8 cellular contexts compared by ENCODE assay signal in the genomic region with DNA sequence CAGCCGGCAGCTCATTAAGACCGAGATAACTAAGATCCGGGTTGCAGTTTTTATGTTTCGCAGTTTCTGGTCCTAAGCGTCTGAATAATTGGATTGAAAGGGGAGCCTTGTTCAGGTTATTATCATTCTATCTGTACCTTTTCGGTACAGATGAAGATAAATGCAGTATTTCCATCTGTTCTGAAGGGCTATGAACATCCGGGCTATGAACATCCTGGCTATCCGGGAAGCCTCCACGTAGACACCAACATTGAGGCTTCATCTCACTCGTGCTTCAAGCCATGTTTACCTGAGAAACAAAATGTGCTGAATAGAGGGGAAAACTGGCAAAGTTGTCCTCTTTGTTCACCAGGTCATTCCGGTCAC. TPM values are rescaled to one million over a fixed set of nuclear protein-coding genes. Genes with fewer than 3 reads are reported as not detected.
DNase-seq lines count a peak whose midpoint lies in the region; ATAC-seq and TF ChIP-seq lines count a peak whose summit lies in the region.

No MANE protein-coding gene starts in this region.

- H3K9ac ChIP-seq in Loucy (ENCODE audit: low read depth, low read length, poor library complexity, severe bottlenecking), result peak overlapping the region; percentile 85

- no peaks in the 10 kb centered on the region for H3K27me3 Mint-ChIP-seq in MCF 10A (ENCODE audit: insufficient read depth, unreplicated experiment)
- no peaks in the 10 kb centered on the region for H3K27me3 Mint-ChIP-seq in naive B cell

- DNase-seq in DMS53 treated with DMSO at 0.1 percent for 48 hours (lab: John Stamatoyannopoulos, UW; ENCODE audit: unreplicated experiment) (peak; percentile 70), MCF 10A (ENCODE audit: unreplicated experiment) (no peak), naive B cell (no peak), medulla oblongata (ENCODE audit: extremely low spot score) (no peak), NCI-H226 (no peak), NCI-H510A treated with DMSO at 0.1 percent for 48 hours (lab: John Stamatoyannopoulos, UW) (no peak)

- peaks cover 40% of the 10 kb centered on the region for H4K20me1 ChIP-seq in Loucy (ENCODE audit: insufficient read depth, low read length, poor library complexity, severe bottlenecking)

- H3K4me1 Mint-ChIP-seq in MCF 10A (ENCODE audit: insufficient read depth, unreplicated experiment) (no peaks in the 10 kb centered on the region), naive B cell (peaks cover 14 to 23% (median 15%) of the 10 kb centered on the region in 3 donors)

- H3K36me3 ChIP-seq in Loucy (ENCODE audit: insufficient read depth, low read length), result no peaks in the 10 kb centered on the region

- H3K4me2 ChIP-seq in Loucy (ENCODE audit: low read depth, low read length, poor library complexity, severe bottlenecking), result peak overlapping the region; percentile 68

- ATAC-seq in GM21515 (IDR thresholded peaks at IDR 0.05; ENCODE audit: unreplicated experiment), result peak; percentile 7
- peak in 1 of 2 donors; percentile 3 for ATAC-seq in naive B cell (ENCODE audit: low read depth in 2 of 2)

- intact Hi-C loops in MCF 10A (cut with micrococcal nuclease), result loop anchor here (1.0 to 10.0 kb wide), 6 partner anchors 39 to 394 kb away; a partner anchor contains a TSS

- H3K27me3 ChIP-seq in Loucy (ENCODE audit: insufficient read depth, low read length, poor library complexity, severe bottlenecking), result no peaks in the 10 kb centered on the region

- H3F3A ChIP-seq in Loucy (ENCODE audit: low read depth), result no peaks in the 10 kb centered on the region

- H3K27ac Mint-ChIP-seq in MCF 10A (ENCODE audit: low read depth, unreplicated experiment) (peak overlapping the region; percentile 97), naive B cell (peak overlapping the region; percentile 88 to 99 (median 94))

- no peak for TF ChIP-seq CTCF in Loucy (conservative IDR thresholded peaks at IDR 0.05; ENCODE audit: low read length)
- no peak for TF ChIP-seq CTCF in MCF 10A (IDR thresholded peaks at IDR 0.05; ENCODE audit: unreplicated experiment)

- H3K4me1 ChIP-seq in Loucy (ENCODE audit: insufficient read depth, low read length, poor library complexity, severe bottlenecking), result peaks cover 38% of the 10 kb centered on the region

- H3K4me3 ChIP-seq in Loucy (ENCODE audit: low read length, poor library complexity, severe bottlenecking), result peak overlapping the region; percentile 92

- peaks cover 42% of the 10 kb centered on the region for H3K79me2 ChIP-seq in Loucy (ENCODE audit: insufficient read depth, low read length)

- BruUV-seq in MCF 10A (replicated peaks; lab: Mats Ljungman, UMichigan), result no TSS peak

- H3K9me2 ChIP-seq in Loucy (replicated peaks; ENCODE audit: low read depth, low read length), result no peaks in the 10 kb centered on the region

- no peaks in the 10 kb centered on the region for H3K9me3 ChIP-seq in Loucy (ENCODE audit: insufficient read depth, low read depth, low read length)

- no peaks in the 10 kb centered on the region for H3K36me3 Mint-ChIP-seq in MCF 10A (ENCODE audit: insufficient read depth, unreplicated experiment)
- H3K36me3 Mint-ChIP-seq in naive B cell, result peaks cover 5 to 6% of the 10 kb centered on the region in 2 donors

- no peaks in the 10 kb centered on the region for H3K9me3 Mint-ChIP-seq in MCF 10A (ENCODE audit: unreplicated experiment)
- H3K9me3 Mint-ChIP-seq in naive B cell, result peaks cover 0 to 8% (median 4%) of the 10 kb centered on the region in 7 donors

- H3K4me3 Mint-ChIP-seq in MCF 10A (ENCODE audit: unreplicated experiment), result no peak overlapping the region
- H3K4me3 Mint-ChIP-seq in naive B cell, result peak overlapping the region in 7 of 8 donors; percentile 90 to 97 (median 94)

- H2AFZ ChIP-seq in Loucy (ENCODE audit: low read length), result peak overlapping the region; percentile 72

- POLR2A ChIA-PET in MCF 10A (lab: Yijun Ruan, JAX), result interaction anchor here (0.6 to 4.7 kb wide), 4 partner anchors 39 to 376 kb away, joined by 3 to 28 read pairs (median 4); no protein-coding TSS in a partner anchor

- CTCF ChIA-PET in MCF 10A (lab: Yijun Ruan, JAX), result interaction anchor here (0.6 to 5.1 kb wide), 18 partner anchors 12 to 376 kb away, joined by 3 to 44 read pairs (median 4); no protein-coding TSS in a partner anchor

RNA-seq across cellular contexts. Expression of a gene that starts 0.4 kb away (rescaled TPM):
- total RNA-seq in MCF 10A (2022), result 54.8 and 65.3 TPM in 2 replicates
- polyA plus RNA-seq in naive B cell (ENCODE audit: low read depth in 6 of 6), result 10 to 100 TPM; 17.5 to 28.4 (median 21.7) TPM

RNA-seq across cellular contexts. Expression of a gene that starts 40.1 kb away (rescaled TPM):
- 24.0 and 36.8 TPM in 2 replicates for total RNA-seq in MCF 10A (2022)
- polyA plus RNA-seq in naive B cell (ENCODE audit: low read depth in 6 of 6), result 10 to 100 TPM; 72.3 to 99.0 (median 87.8) TPM
